In the genomic region with DNA sequence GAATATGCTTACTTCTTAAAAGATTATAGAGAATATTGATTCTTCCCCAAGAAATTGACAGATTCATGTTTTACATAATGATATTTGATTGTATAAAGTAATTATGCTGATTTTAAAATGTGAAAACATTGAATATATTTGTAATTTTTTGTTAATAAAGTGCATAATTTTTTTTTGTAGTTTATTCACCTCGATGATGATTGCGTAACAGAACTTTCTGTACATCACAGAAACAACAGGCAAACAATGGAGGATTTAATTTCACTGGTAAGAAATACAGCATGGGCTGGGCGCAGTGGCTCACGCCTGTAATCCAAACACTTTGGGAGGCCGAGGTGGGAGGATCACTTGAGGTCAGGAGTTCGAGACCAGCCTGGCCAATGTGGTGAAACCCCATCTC, we compare ENCODE assay signal across 9 cellular contexts.
"Had no signal": no experiment of that assay in that cellular context is flagged by ENCODE, and none has a peak within 500 bp of the region (broad histone marks: within the 10 kb centered on the region; RNA-seq: fewer than 3 reads in every experiment).

No MANE protein-coding gene starts in this region.

- H3K4me2 ChIP-seq: KMS-11 had no signal

- FAIRE-seq: H54 had no signal

- H2AFZ ChIP-seq: GM23248 had no signal

- H3K27ac ChIP-seq: GM23248, HL-60, KMS-11 had no signal

- DNase-seq: GM23248, GOT3, H9, HCEC 1CT, Kasumi-1, KBM-7 had no signal

- H3K4me3 ChIP-seq: GM23248 had no signal

- H3K9ac ChIP-seq: GM23248, KMS-11 had no signal
